ENCODE assay signal across 8 cellular contexts in genomic region chr7:104883718-104884452, GRCh38.
A peak's percentile ranks its signal among the peaks of the same experiment; 100 is the strongest.
DNase-seq lines count a peak whose midpoint lies in the region; ATAC-seq and TF ChIP-seq lines count a peak whose summit lies in the region.

No MANE protein-coding gene starts in this region.

- H2AFZ ChIP-seq in PC-3 (ENCODE audit: low read length): peak overlapping the region; percentile 82

- H3K9me2 ChIP-seq in PC-3 (replicated peaks; ENCODE audit: low read length): no peaks in the 10 kb centered on the region

- intact Hi-C loops in PC-3 (cut with micrococcal nuclease): loop anchor here (1.0 kb wide), 1 partner anchor 34 kb away; no protein-coding TSS in a partner anchor
- intact Hi-C loops in natural killer cell (cut with micrococcal nuclease): loop anchor here (1.0 kb wide), 1 partner anchor 34 kb away; no protein-coding TSS in a partner anchor

- H3K36me3 ChIP-seq in PC-3 (ENCODE audit: low read depth, low read length): no peaks in the 10 kb centered on the region

- no peak overlapping the region for H3K27ac Mint-ChIP-seq in natural killer cell
- no peak overlapping the region for H3K27ac Mint-ChIP-seq in stimulated activated naive B cell treated with anti-CD40 and anti-IgM and Interleukin-4, amounts not matched to agents 10 μg/mL and 1 μg/mL and 100 μg/mL, for 72 hours

- H3K4me3 Mint-ChIP-seq in activated T-cell treated with anti-CD3 and anti-CD28 coated beads, Interleukin-2, amount 50 U/mL, for 4 hours: no peak overlapping the region
- no peak overlapping the region for H3K4me3 Mint-ChIP-seq in natural killer cell
- H3K4me3 Mint-ChIP-seq in stimulated activated naive B cell treated with anti-CD40 and anti-IgM and Interleukin-4, amounts not matched to agents 10 μg/mL and 1 μg/mL and 100 μg/mL, for 72 hours: peak overlapping the region in 1 of 2 donors; percentile 22

- 0 out of 2 replicates have a peak overlapping the region, but pooled peaks have one; percentile 27 for H3K4me2 ChIP-seq in PC-3 (ENCODE audit: low read length)

- no peak overlapping the region for H3K9ac ChIP-seq in PC-3 (ENCODE audit: low read length)

- no peak overlapping the region for H3K4me3 ChIP-seq in PC-3 (ENCODE audit: low read length)

- H3K79me2 ChIP-seq in PC-3 (ENCODE audit: low read length): no peaks in the 10 kb centered on the region

- H3K27me3 ChIP-seq in PC-3 (ENCODE audit: low read length): peaks cover 6% of the 10 kb centered on the region; the same call in 1 of the 2 replicates

- H3K9me3 ChIP-seq in PC-3 (ENCODE audit: low read length): no peaks in the 10 kb centered on the region

- peak; percentile 91 for TF ChIP-seq CTCF in PC-3 (conservative IDR thresholded peaks at IDR 0.05; ENCODE audit: low read depth, low read length)
- peak; percentile 91 for TF ChIP-seq CTCF in natural killer cell (IDR thresholded peaks at IDR 0.05)

- peak; percentile 99 for DNase-seq in DMS53 (lab: John Stamatoyannopoulos, UW)
- DNase-seq in HuH-7.5 (ENCODE audit: low spot score): peak; percentile 75
- peak; percentile 78 for DNase-seq in PC-3
- peak; percentile 80 for DNase-seq in activated T-cell treated with anti-CD3 and anti-CD28 coated beads, Interleukin-2, amount 50 U/mL, for 4 hours
- DNase-seq in fibroblast of gingiva (ENCODE audit: low read depth): peak; percentile 60
- DNase-seq in natural killer cell: peak; percentile 72
- peak; percentile 47 for DNase-seq in stimulated activated naive B cell treated with anti-CD40 and anti-IgM and Interleukin-4, amounts not matched to agents 10 μg/mL and 1 μg/mL and 100 μg/mL, for 72 hours

- H3K36me3 Mint-ChIP-seq in activated T-cell treated with anti-CD3 and anti-CD28 coated beads, Interleukin-2, amount 50 U/mL, for 4 hours (ENCODE audit: insufficient read depth): no peaks in the 10 kb centered on the region
- no peaks in the 10 kb centered on the region for H3K36me3 Mint-ChIP-seq in natural killer cell
- H3K36me3 Mint-ChIP-seq in stimulated activated naive B cell treated with anti-CD40 and anti-IgM and Interleukin-4, amounts not matched to agents 10 μg/mL and 1 μg/mL and 100 μg/mL, for 72 hours: no peaks in the 10 kb centered on the region

- H3K27me3 Mint-ChIP-seq in activated T-cell treated with anti-CD3 and anti-CD28 coated beads, Interleukin-2, amount 50 U/mL, for 4 hours (ENCODE audit: low read depth): peaks cover 2% of the 10 kb centered on the region
- H3K27me3 Mint-ChIP-seq in natural killer cell (ENCODE audit: low read depth in 2 of 2): peaks cover 8 to 11% of the 10 kb centered on the region in 2 donors
- peaks cover 0 to 10% of the 10 kb centered on the region in 2 donors for H3K27me3 Mint-ChIP-seq in stimulated activated naive B cell treated with anti-CD40 and anti-IgM and Interleukin-4, amounts not matched to agents 10 μg/mL and 1 μg/mL and 100 μg/mL, for 72 hours

- H3K4me1 ChIP-seq in PC-3 (ENCODE audit: insufficient read depth, low read length): no peaks in the 10 kb centered on the region

- CTCF ChIA-PET in PC-3 (lab: Charles Lee): interaction anchor here (0.6 to 1.7 kb wide), 5 partner anchors 34 to 611 kb away, joined by 4 to 20 read pairs (median 6); no protein-coding TSS in a partner anchor

- BruUV-seq in PC-3 (replicated peaks; lab: Mats Ljungman, UMichigan): no TSS peak

- H4K20me1 ChIP-seq in PC-3 (ENCODE audit: low read length): no peaks in the 10 kb centered on the region

- no peaks in the 10 kb centered on the region for H3F3A ChIP-seq in PC-3 (ENCODE audit: low read length, unreplicated experiment)

- ATAC-seq in GM21529 (IDR thresholded peaks at IDR 0.05; ENCODE audit: unreplicated experiment) (peak; percentile 90), PC-3 (peak; percentile 98), natural killer cell (peak; percentile 80 to 95 (median 94))
- peak; percentile 83 to 87 for ATAC-seq in activated T-cell treated with anti-CD3 and anti-CD28 coated beads, Interleukin-2, amount 50 U/mL, for 4 hours
- peak; percentile 88 to 89 for ATAC-seq in stimulated activated naive B cell treated with anti-CD40 and anti-IgM and Interleukin-4, amounts not matched to agents 10 μg/mL and 1 μg/mL and 100 μg/mL, for 72 hours (replicated peaks)

- peaks cover 6% of the 10 kb centered on the region for H3K4me1 Mint-ChIP-seq in activated T-cell treated with anti-CD3 and anti-CD28 coated beads, Interleukin-2, amount 50 U/mL, for 4 hours (ENCODE audit: low read depth)
- H3K4me1 Mint-ChIP-seq in natural killer cell: peaks cover 7 to 9% of the 10 kb centered on the region in 2 donors
- H3K4me1 Mint-ChIP-seq in stimulated activated naive B cell treated with anti-CD40 and anti-IgM and Interleukin-4, amounts not matched to agents 10 μg/mL and 1 μg/mL and 100 μg/mL, for 72 hours: peaks cover 7 to 12% of the 10 kb centered on the region in 2 donors

- no peak overlapping the region for H3K27ac ChIP-seq in PC-3 (ENCODE audit: low read length)

- no peaks in the 10 kb centered on the region for H3K9me3 Mint-ChIP-seq in activated T-cell treated with anti-CD3 and anti-CD28 coated beads, Interleukin-2, amount 50 U/mL, for 4 hours
- no peaks in the 10 kb centered on the region for H3K9me3 Mint-ChIP-seq in natural killer cell
- H3K9me3 Mint-ChIP-seq in stimulated activated naive B cell treated with anti-CD40 and anti-IgM and Interleukin-4, amounts not matched to agents 10 μg/mL and 1 μg/mL and 100 μg/mL, for 72 hours: peaks cover 0 to 2% of the 10 kb centered on the region in 2 donors

- POLR2A ChIA-PET in PC-3 (lab: Charles Lee; ENCODE audit: unreplicated experiment): interaction anchor here (0.6 kb wide), 1 partner anchor 32 kb away, joined by 3 read pairs; no protein-coding TSS in a partner anchor

Comparison
In these comparisons a context has a peak if more than half of its experiments do, and no peak if none do; other contexts are left out.
1. DNase-seq: peak in every context shown above with its lines; median percentile 99 in DMS53; 80 in activated T-cell treated with anti-CD3 and anti-CD28 coated beads, Interleukin-2, amount 50 U/mL, for 4 hours; 78 in PC-3; 75 in HuH-7.5; 72 in natural killer cell; 60 in fibroblast of gingiva; 47 in stimulated activated naive B cell treated with anti-CD40 and anti-IgM and Interleukin-4, amounts not matched to agents 10 μg/mL and 1 μg/mL and 100 μg/mL, for 72 hours.